ENCODE assay signal across 18 cellular contexts in the genomic region with DNA sequence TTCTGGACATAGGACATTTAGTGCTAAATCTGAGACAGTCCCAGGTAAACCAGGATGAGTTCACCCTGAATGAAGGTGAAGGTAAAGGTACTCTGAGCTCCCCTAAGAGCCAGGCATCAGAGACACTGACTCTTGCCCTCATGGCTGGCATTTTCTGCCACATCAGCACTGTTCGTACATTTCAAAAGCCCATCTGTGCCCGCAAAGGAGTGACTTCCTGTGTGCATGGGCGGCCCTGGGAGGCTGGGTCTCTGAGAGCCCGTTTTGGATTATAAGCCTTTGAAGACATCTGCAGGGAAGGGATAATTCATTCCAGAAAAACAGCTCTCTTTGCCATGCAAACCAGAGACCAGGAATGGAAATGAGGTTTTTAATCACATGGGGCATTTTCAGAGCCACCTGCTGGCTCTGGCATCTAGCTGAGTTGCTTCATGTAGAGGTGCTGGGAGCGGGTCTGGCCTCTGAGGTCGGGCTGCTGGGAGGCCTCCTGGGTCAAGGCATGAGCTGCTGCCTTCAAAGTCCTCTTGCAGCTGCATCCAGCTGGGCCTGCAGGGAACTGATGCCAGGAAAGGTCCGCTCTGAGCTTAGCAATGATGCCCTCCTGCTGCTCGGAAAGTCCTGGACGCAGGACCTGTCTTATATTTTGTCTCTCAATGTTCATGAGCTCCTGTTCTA.
"Had no signal": no experiment of that assay in that cellular context is flagged by ENCODE, and none has a peak within 500 bp of the region (broad histone marks: within the 10 kb centered on the region; RNA-seq: fewer than 3 reads in every experiment).

No MANE protein-coding gene starts in this region.

- H3K27ac Mint-ChIP-seq: activated naive CD4-positive, alpha-beta T cell treated with anti-CD3 and anti-CD28 coated beads for 36 hours; nephron progenitor cell; stimulated activated naive B cell treated with anti-CD40 and anti-IgM and Interleukin-4, amounts not matched to agents 10 μg/mL and 1 μg/mL and 100 μg/mL, for 72 hours had no signal

- ATAC-seq: stimulated activated naive B cell treated with anti-CD40 and anti-IgM and Interleukin-4, amounts not matched to agents 10 μg/mL and 1 μg/mL and 100 μg/mL, for 72 hours had no signal

- H3K9me3 Mint-ChIP-seq: activated naive CD4-positive, alpha-beta T cell treated with anti-CD3 and anti-CD28 coated beads for 36 hours had no signal

- H3K4me3 Mint-ChIP-seq: activated naive CD4-positive, alpha-beta T cell treated with anti-CD3 and anti-CD28 coated beads for 36 hours; nephron progenitor cell; stimulated activated naive B cell treated with anti-CD40 and anti-IgM and Interleukin-4, amounts not matched to agents 10 μg/mL and 1 μg/mL and 100 μg/mL, for 72 hours had no signal

- H3K36me3 Mint-ChIP-seq: stimulated activated naive B cell treated with anti-CD40 and anti-IgM and Interleukin-4, amounts not matched to agents 10 μg/mL and 1 μg/mL and 100 μg/mL, for 72 hours had no signal

- H3K9me3 ChIP-seq: colonic mucosa, ovary had no signal

- H3K4me3 ChIP-seq: cardiac muscle cell, colonic mucosa, heart left ventricle, left ventricle myocardium inferior, ovary, skin epidermis, transverse colon had no signal

- H3K36me3 ChIP-seq: cardiac muscle cell, colonic mucosa, heart left ventricle, ovary, transverse colon, WERI-Rb-1 had no signal

- H3K4me1 ChIP-seq: colonic mucosa, left ventricle myocardium inferior, transverse colon had no signal

- H3K27ac ChIP-seq: cardiac muscle cell, colonic mucosa, heart left ventricle, left ventricle myocardium inferior, ovary, skin epidermis, transverse colon, WERI-Rb-1 had no signal

- H3K27me3 ChIP-seq: colonic mucosa, ovary, transverse colon had no signal

- DNase-seq: activated CD4-positive, alpha-beta T cell treated with anti-CD3 and anti-CD28 coated beads for 48 hours; activated CD8-positive, alpha-beta memory T cell treated with anti-CD3 and anti-CD28 coated beads for 24 hours; activated naive CD4-positive, alpha-beta T cell treated with anti-CD3 and anti-CD28 coated beads for 36 hours; colonic mucosa; effector CD4-positive, alpha-beta T cell; foreskin melanocyte; heart left ventricle; left ventricle myocardium inferior; mesendoderm; nephron progenitor cell; ovary; stimulated activated naive B cell treated with anti-CD40 and anti-IgM and Interleukin-4, amounts not matched to agents 10 μg/mL and 1 μg/mL and 100 μg/mL, for 72 hours; substantia nigra; T-helper 1 cell; transverse colon; WERI-Rb-1 had no signal

- H3K4me1 Mint-ChIP-seq: nephron progenitor cell had no signal
